24 cellular contexts compared by ENCODE assay signal in genomic region chr12:1572731-1573130, GRCh38. TPM values are rescaled to one million over a fixed set of nuclear protein-coding genes. Genes with fewer than 3 reads are reported as not detected.
DNase-seq lines count a peak whose midpoint lies in the region; ATAC-seq and TF ChIP-seq lines count a peak whose summit lies in the region.
"Had no signal": no experiment of that assay in that cellular context is flagged by ENCODE, and none has a peak within 500 bp of the region (broad histone marks: within the 10 kb centered on the region; RNA-seq: fewer than 3 reads in every experiment).

No MANE protein-coding gene starts in this region.

- POLR2A ChIA-PET in PC-3 (lab: Charles Lee; ENCODE audit: unreplicated experiment): no interaction called here

- H3K4me1 ChIP-seq in PC-3 (ENCODE audit: insufficient read depth, low read length): peaks cover 23% of the 10 kb centered on the region
- peaks cover 22% of the 10 kb centered on the region for H3K4me1 ChIP-seq in mucosa of descending colon (ENCODE audit: low read depth)
- H3K4me1 ChIP-seq: SJCRH30 had no signal

- peaks cover 4% of the 10 kb centered on the region for H3K36me3 Mint-ChIP-seq in central memory CD8-positive, alpha-beta T cell (ENCODE audit: insufficient read depth)
- H3K36me3 Mint-ChIP-seq in type B pancreatic cell: peaks cover 25% of the 10 kb centered on the region

- no TSS peak for BruUV-seq in PC-3 (replicated peaks; lab: Mats Ljungman, UMichigan)

- no peak overlapping the region for H3K4me3 ChIP-seq in PC-3 (ENCODE audit: low read length)
- H3K4me3 ChIP-seq in mucosa of descending colon: no peak overlapping the region
- H3K4me3 ChIP-seq: BLaER1, GM23248, MG63, Peyer's patch, SJCRH30 had no signal

- CTCF ChIA-PET in PC-3 (lab: Charles Lee): no interaction called here

- peaks cover 13% of the 10 kb centered on the region for H3K27me3 Mint-ChIP-seq in central memory CD8-positive, alpha-beta T cell
- H3K27me3 Mint-ChIP-seq in type B pancreatic cell: peaks cover 59% of the 10 kb centered on the region

- H4K20me1 ChIP-seq in PC-3 (ENCODE audit: low read length): no peaks in the 10 kb centered on the region

- no peak overlapping the region for H2AFZ ChIP-seq in PC-3 (ENCODE audit: low read length)
- H2AFZ ChIP-seq: GM23248 had no signal

- H3K4me1 Mint-ChIP-seq in central memory CD8-positive, alpha-beta T cell: peaks cover 10% of the 10 kb centered on the region
- peaks cover 17% of the 10 kb centered on the region for H3K4me1 Mint-ChIP-seq in type B pancreatic cell (ENCODE audit: unreplicated experiment)

- no peaks in the 10 kb centered on the region for H3K79me2 ChIP-seq in PC-3 (ENCODE audit: low read length)

- no peak overlapping the region for H3K9ac ChIP-seq in PC-3 (ENCODE audit: low read length)
- H3K9ac ChIP-seq: BLaER1, GM23248 had no signal

- H3K9me2 ChIP-seq in PC-3 (replicated peaks; ENCODE audit: low read length): no peaks in the 10 kb centered on the region

- H3F3A ChIP-seq in PC-3 (ENCODE audit: low read length, unreplicated experiment): no peaks in the 10 kb centered on the region

- no peak overlapping the region for H3K4me3 Mint-ChIP-seq in central memory CD8-positive, alpha-beta T cell
- peak overlapping the region; percentile 13 for H3K4me3 Mint-ChIP-seq in type B pancreatic cell
- H3K4me3 Mint-ChIP-seq: H9 had no signal

- intact Hi-C loops in PC-3 (cut with micrococcal nuclease) (no loop called here), mucosa of descending colon (cut with DNase I, micrococcal nuclease) (no loop called here)

- H3K4me2 ChIP-seq in PC-3 (ENCODE audit: low read length): no peak overlapping the region
- H3K4me2 ChIP-seq: BLaER1 had no signal

- TF ChIP-seq CTCF in PC-3 (conservative IDR thresholded peaks at IDR 0.05; ENCODE audit: low read depth, low read length) (no peak), mucosa of descending colon (IDR thresholded peaks at IDR 0.05) (no peak), type B pancreatic cell (conservative IDR thresholded peaks at IDR 0.05) (no peak)

- no peaks in the 10 kb centered on the region for H3K36me3 ChIP-seq in PC-3 (ENCODE audit: low read depth, low read length)
- H3K36me3 ChIP-seq in mucosa of descending colon (ENCODE audit: low read depth): no peaks in the 10 kb centered on the region
- H3K36me3 ChIP-seq: BLaER1, Peyer's patch, SJCRH30 had no signal

- ATAC-seq in PC-3: peak; percentile 48
- no peak for ATAC-seq in central memory CD8-positive, alpha-beta T cell (replicated peaks; ENCODE audit: extremely low read depth, poor library complexity, severe bottlenecking)
- ATAC-seq in mucosa of descending colon: peak; percentile 74
- ATAC-seq: Right ventricle myocardium inferior, SK-N-SH treated with all-trans-retinoic acid at 6 μM for 48 hours had no signal

- H3K27me3 ChIP-seq in PC-3 (ENCODE audit: low read length): no peaks in the 10 kb centered on the region
- H3K27me3 ChIP-seq: BLaER1, MG63, Peyer's patch, SJCRH30 had no signal

- H3K9me3 Mint-ChIP-seq in central memory CD8-positive, alpha-beta T cell: no peaks in the 10 kb centered on the region
- no peaks in the 10 kb centered on the region for H3K9me3 Mint-ChIP-seq in type B pancreatic cell

- no peaks in the 10 kb centered on the region for H3K9me3 ChIP-seq in PC-3 (ENCODE audit: low read length)
- H3K9me3 ChIP-seq in mucosa of descending colon: no peaks in the 10 kb centered on the region
- H3K9me3 ChIP-seq: BLaER1, MG63, Peyer's patch, SJCRH30 had no signal

- DNase-seq in PC-3 (peak; percentile 14), mucosa of descending colon (no peak), type B pancreatic cell (ENCODE audit: extremely low spot score, unreplicated experiment) (no peak), anterior cingulate cortex (lab: John Stamatoyannopoulos, UW) (no peak), NCI-H1436 treated with DMSO at 0.1 percent for 48 hours (lab: John Stamatoyannopoulos, UW) (no peak), mucosa of gallbladder (ENCODE audit: low spot score) (no peak)
- no peak for DNase-seq in central memory CD8-positive, alpha-beta T cell (ENCODE audit: low spot score in 2 of 2)
- DNase-seq: CD4-positive, CD25-positive, alpha-beta regulatory T cell; DMS153; DND-41; GM23248; H9; IMR-90; KG1; MG63; NCI-H1694; NCI-H2029 treated with DMSO at 0.1 percent for 48 hours; NCI-H2227 treated with DMSO at 0.1 percent for 48 hours; NCI-H69; Peyer's patch; SJCRH30 had no signal

- no peak overlapping the region for H3K27ac ChIP-seq in PC-3 (ENCODE audit: low read length)
- H3K27ac ChIP-seq: BLaER1, GM23248, Peyer's patch, SJCRH30 had no signal

- peak overlapping the region; percentile 37 for H3K27ac Mint-ChIP-seq in central memory CD8-positive, alpha-beta T cell (ENCODE audit: low read depth)
- no peak overlapping the region for H3K27ac Mint-ChIP-seq in type B pancreatic cell
- H3K27ac Mint-ChIP-seq: CD4-positive, CD25-positive, alpha-beta regulatory T cell; H9 had no signal

RNA-seq across cellular contexts. Expression of gene FBXL14, which starts 21.6 kb away (rescaled TPM):
- total RNA-seq in PC-3 (2014; rRNA removed) (18.3 and 21.8 TPM in 2 replicates), mucosa of descending colon (10 to 100 TPM; 29.4 to 39.6 (median 33.6) TPM), type B pancreatic cell (ENCODE audit: low replicate concordance) (16.7 and 28.8 TPM in 2 replicates), mucosa of gallbladder (23.3 TPM)

RNA-seq across cellular contexts. Expression of gene WNT5B, which starts 56.3 kb away (rescaled TPM):
- total RNA-seq in PC-3 (2014; rRNA removed) (1.7 and 2.2 TPM in 2 replicates), mucosa of descending colon (10 to 100 TPM in 1 of 3 donors, 1 to 10 TPM in 2; 2.7 to 10.8 (median 4.7) TPM), type B pancreatic cell (ENCODE audit: low replicate concordance) (11.3 and 42.9 TPM in 2 replicates), mucosa of gallbladder (7.3 TPM)
- total RNA-seq: CD4-positive, CD25-positive, alpha-beta regulatory T cell had no signal
